ENCODE assay signal across 12 cellular contexts in genomic region chr5:16976625-16977008, GRCh38. TPM values are rescaled to one million over a fixed set of nuclear protein-coding genes. Genes with fewer than 3 reads are reported as not detected.
DNase-seq lines count a peak whose midpoint lies in the region; ATAC-seq and TF ChIP-seq lines count a peak whose summit lies in the region.
"Had no signal": no experiment of that assay in that cellular context is flagged by ENCODE, and none has a peak within 500 bp of the region (broad histone marks: within the 10 kb centered on the region; RNA-seq: fewer than 3 reads in every experiment).

No MANE protein-coding gene starts in this region.

- no peak for TF ChIP-seq POLR2A in ovary (IDR thresholded peaks at IDR 0.05)

- POLR2A ChIA-PET in OCI-LY7 (lab: Charles Lee) = interaction anchor here (0.7 kb wide), 1 partner anchor 435 kb away, joined by 5 read pairs; no protein-coding TSS in a partner anchor

- no peak overlapping the region for H3K4me2 ChIP-seq in OCI-LY7 (ENCODE audit: low read length)

- intact Hi-C loops in ovary (cut with DNase I) (no loop called here), OCI-LY7 (cut with micrococcal nuclease; ENCODE audit: unreplicated experiment) (no loop called here)

- CTCF ChIA-PET in OCI-LY7 (lab: Charles Lee; ENCODE audit: unreplicated experiment) = no interaction called here

- H3K36me3 ChIP-seq in ovary (no peaks in the 10 kb centered on the region), OCI-LY7 (ENCODE audit: insufficient read depth, low read length) (no peaks in the 10 kb centered on the region)
- H3K36me3 ChIP-seq: prostate gland had no signal

- DNase-seq in NCI-H1048 (lab: John Stamatoyannopoulos, UW) (no peak), ovary (no peak), OCI-LY7 (ENCODE audit: low spot score) (no peak), anterior cingulate cortex (lab: John Stamatoyannopoulos, UW) (no peak)
- DNase-seq: dermis blood vessel endothelial cell, EL, NCI-H345 had no signal

- WGBS in ovary, 3 donors = 75 to 85% (median 76%) methylated on average over 1 of the region's 1 CpG

- H3K79me2 ChIP-seq in OCI-LY7 (ENCODE audit: insufficient read depth, low read depth, low read length) = no peaks in the 10 kb centered on the region

- TF ChIP-seq EP300 in ovary (IDR thresholded peaks at IDR 0.05) = no peak

- peak; percentile 74 for ATAC-seq in GM18520 (IDR thresholded peaks at IDR 0.05; ENCODE audit: unreplicated experiment)
- ATAC-seq in GM21381 (IDR thresholded peaks at IDR 0.05; ENCODE audit: unreplicated experiment) = peak; percentile 83
- peak; percentile 79 for ATAC-seq in HG02938 (IDR thresholded peaks at IDR 0.05; ENCODE audit: unreplicated experiment)
- peak; percentile 77 for ATAC-seq in HG03520 (IDR thresholded peaks at IDR 0.05; ENCODE audit: unreplicated experiment)

- no peaks in the 10 kb centered on the region for H3K27me3 ChIP-seq in ovary

- H3K4me3 ChIP-seq in ovary (no peak overlapping the region), OCI-LY7 (ENCODE audit: low read depth, low read length, poor library complexity, severe bottlenecking) (no peak overlapping the region)
- H3K4me3 ChIP-seq: prostate gland had no signal

- no peak overlapping the region for H2AFZ ChIP-seq in OCI-LY7 (ENCODE audit: low read length)

- TF ChIP-seq CTCF in ovary (IDR thresholded peaks at IDR 0.05) (no peak), OCI-LY7 (conservative IDR thresholded peaks at IDR 0.05; ENCODE audit: low read length) (no peak)

- BruUV-seq in OCI-LY7 (replicated peaks; lab: Mats Ljungman, UMichigan) = no TSS peak

- H4K20me1 ChIP-seq in OCI-LY7 (ENCODE audit: insufficient read depth, low read length) = no peaks in the 10 kb centered on the region

- no peaks in the 10 kb centered on the region for H3K9me2 ChIP-seq in OCI-LY7 (ENCODE audit: insufficient read depth, low read length)

- H3K27ac ChIP-seq in ovary (no peak overlapping the region), OCI-LY7 (ENCODE audit: low read depth, low read length, poor library complexity, severe bottlenecking) (no peak overlapping the region)
- H3K27ac ChIP-seq: prostate gland had no signal

- H3K9me3 ChIP-seq in ovary (no peaks in the 10 kb centered on the region), OCI-LY7 (ENCODE audit: low read length) (no peaks in the 10 kb centered on the region)
- H3K9me3 ChIP-seq: prostate gland had no signal

- H3K4me1 ChIP-seq in ovary (ENCODE audit: insufficient read depth) (no peaks in the 10 kb centered on the region), OCI-LY7 (ENCODE audit: insufficient read depth, low read length, poor library complexity, severe bottlenecking) (no peaks in the 10 kb centered on the region)
- H3K4me1 ChIP-seq: prostate gland had no signal

RNA-seq across cellular contexts. Expression of gene MYO10, which starts 40.5 kb away (rescaled TPM):
- 10 to 100 TPM; 13.9 to 35.8 (median 16.3) TPM for total RNA-seq in ovary
- polyA plus RNA-seq in ovary = 10 to 100 TPM; 10.8 to 31.8 TPM
- 0.03 TPM in 1 of 2 replicates, not detected in the other for total RNA-seq in OCI-LY7 (2014; rRNA removed; shearing (Covaris generic))
- 1.7 TPM in 2 replicates for total RNA-seq in OCI-LY7 (2022)

Comparison
In these comparisons a context has a peak if more than half of its experiments do, and no peak if none do; other contexts are left out.
1. RNA of gene MYO10, which starts 40.5 kb away (total RNA-seq): 13.9 to 35.8 TPM in ovary; 0.03 to 1.7 TPM in OCI-LY7; every median in the first group is over 4 times any median in the second.
2. Peak in every context shown above with its lines, with median percentiles within 50 percentile points of each other: ATAC-seq.